In genomic region chr6:21922086-21922485, GRCh38 we compare ENCODE assay signal across 24 cellular contexts.
A peak's percentile ranks its signal among the peaks of the same experiment; 100 is the strongest.
DNase-seq lines count a peak whose midpoint lies in the region; ATAC-seq and TF ChIP-seq lines count a peak whose summit lies in the region.
"Had no signal": no experiment of that assay in that cellular context is flagged by ENCODE, and none has a peak within 500 bp of the region (broad histone marks: within the 10 kb centered on the region; RNA-seq: fewer than 3 reads in every experiment).

No MANE protein-coding gene starts in this region.

- H3K4me1 ChIP-seq in PC-3 (ENCODE audit: insufficient read depth, low read length) (peaks cover 10% of the 10 kb centered on the region), stomach (peaks cover 0 to 5% (median 0%) of the 10 kb centered on the region in 4 donors)
- H3K4me1 ChIP-seq: transverse colon had no signal

- no peak overlapping the region for H3K4me2 ChIP-seq in PC-3 (ENCODE audit: low read length)

- no peak for TF ChIP-seq EP300 in stomach (IDR thresholded peaks at IDR 0.05)

- H3K36me3 ChIP-seq in PC-3 (ENCODE audit: low read depth, low read length) (no peaks in the 10 kb centered on the region), stomach (no peaks in the 10 kb centered on the region)
- H3K36me3 ChIP-seq: transverse colon had no signal

- 0 out of 2 replicates have a peak overlapping the region, but pooled peaks have one; percentile 25 for H2AFZ ChIP-seq in PC-3 (ENCODE audit: low read length)

- no peaks in the 10 kb centered on the region for H4K20me1 ChIP-seq in PC-3 (ENCODE audit: low read length)

- CTCF ChIA-PET in PC-3 (lab: Charles Lee): no interaction called here

- H3F3A ChIP-seq in PC-3 (ENCODE audit: low read length, unreplicated experiment): no peaks in the 10 kb centered on the region

- H3K4me1 Mint-ChIP-seq in progenitor cell of endocrine pancreas (ENCODE audit: low read depth): peaks cover 37% of the 10 kb centered on the region

- H3K27me3 Mint-ChIP-seq in progenitor cell of endocrine pancreas: no peaks in the 10 kb centered on the region
- H3K27me3 Mint-ChIP-seq: activated T-helper 17 cell treated with anti-CD3 and anti-CD28 coated beads, Interleukin-2, amount 50 U/mL, for 72 hours had no signal

- WGBS in stomach, 5 donors: 62 to 65% (median 63%) methylated on average over 2 of the region's 2 CpGs

- H3K27ac ChIP-seq in PC-3 (ENCODE audit: low read length) (no peak overlapping the region), stomach (no peak overlapping the region)
- H3K27ac ChIP-seq: dorsolateral prefrontal cortex, foreskin keratinocyte, RWPE1, transverse colon had no signal

- no peak overlapping the region for H3K9ac ChIP-seq in PC-3 (ENCODE audit: low read length)

- DNase-seq in GM03348 (ENCODE audit: low spot score) (peak; percentile 50), PC-3 (peak; percentile 35), glomerular visceral epithelial cell (ENCODE audit: extremely low spot score) (peak; percentile 78), progenitor cell of endocrine pancreas (ENCODE audit: low spot score, unreplicated experiment) (no peak), anterior cingulate cortex (lab: John Stamatoyannopoulos, UW) (no peak), middle frontal gyrus (ENCODE audit: extremely low spot score, low spot score) (no peak), stomach (no peak)
- DNase-seq: activated CD4-positive, alpha-beta T cell treated with anti-CD3 and anti-CD28 coated beads, Interleukin-2, amount 50 U/mL, for 48 hours; dorsolateral prefrontal cortex; GDM1; Karpas-422; kidney; naive thymus-derived CD4-positive, alpha-beta T cell; NCI-H187 treated with DMSO at 0.1 percent for 48 hours; NCI-H748 treated with DMSO at 0.1 percent for 48 hours; retina; stimulated activated CD4-positive, alpha-beta T cell treated with anti-CD3 and anti-CD28 coated beads, Interleukin-1b, Interleukin-23, amount 100 ng/mL, for 48 hours; T-helper 9 cell; transverse colon had no signal

- no peak overlapping the region for H3K4me3 Mint-ChIP-seq in progenitor cell of endocrine pancreas (ENCODE audit: low read depth)
- H3K4me3 Mint-ChIP-seq: activated T-helper 17 cell treated with anti-CD3 and anti-CD28 coated beads, Interleukin-2, amount 50 U/mL, for 72 hours; CD14-positive monocyte; naive thymus-derived CD4-positive, alpha-beta T cell had no signal

- H3K36me3 Mint-ChIP-seq in progenitor cell of endocrine pancreas (ENCODE audit: insufficient read depth): peaks cover 9% of the 10 kb centered on the region
- H3K36me3 Mint-ChIP-seq: CD14-positive monocyte had no signal

- no peak for TF ChIP-seq POLR2A in stomach (IDR thresholded peaks at IDR 0.05)

- no peaks in the 10 kb centered on the region for H3K9me3 ChIP-seq in PC-3 (ENCODE audit: low read length)
- no peaks in the 10 kb centered on the region for H3K9me3 ChIP-seq in stomach
- H3K9me3 ChIP-seq: transverse colon had no signal

- no peaks in the 10 kb centered on the region for H3K79me2 ChIP-seq in PC-3 (ENCODE audit: low read length)

- POLR2A ChIA-PET in PC-3 (lab: Charles Lee; ENCODE audit: unreplicated experiment): interaction anchor here (0.7 kb wide), 1 partner anchor 15 kb away, joined by 3 read pairs; no protein-coding TSS in a partner anchor

- H3K27ac Mint-ChIP-seq in progenitor cell of endocrine pancreas: peak overlapping the region; percentile 85
- H3K27ac Mint-ChIP-seq: activated T-helper 17 cell treated with anti-CD3 and anti-CD28 coated beads, Interleukin-2, amount 50 U/mL, for 72 hours; CD14-positive monocyte; naive thymus-derived CD4-positive, alpha-beta T cell had no signal

- ATAC-seq in PC-3 (no peak), HG03354 (IDR thresholded peaks at IDR 0.05; ENCODE audit: poor library complexity, severe bottlenecking, unreplicated experiment) (no peak)
- ATAC-seq: activated T-helper 17 cell treated with anti-CD3 and anti-CD28 coated beads, Interleukin-2, amount 50 U/mL, for 72 hours; foreskin keratinocyte; naive thymus-derived CD4-positive, alpha-beta T cell had no signal

- H3K27me3 ChIP-seq in PC-3 (ENCODE audit: low read length): no peaks in the 10 kb centered on the region
- H3K27me3 ChIP-seq in stomach: no peaks in the 10 kb centered on the region
- H3K27me3 ChIP-seq: dorsolateral prefrontal cortex, foreskin keratinocyte, transverse colon had no signal

- H3K4me3 ChIP-seq in PC-3 (ENCODE audit: low read length) (no peak overlapping the region), stomach (no peak overlapping the region)
- H3K4me3 ChIP-seq: dorsolateral prefrontal cortex, transverse colon had no signal

- TF ChIP-seq CTCF in PC-3 (conservative IDR thresholded peaks at IDR 0.05; ENCODE audit: low read depth, low read length) (no peak), progenitor cell of endocrine pancreas (IDR thresholded peaks at IDR 0.05; ENCODE audit: unreplicated experiment) (no peak), stomach (IDR thresholded peaks at IDR 0.05) (no peak)

- intact Hi-C loops in PC-3 (cut with micrococcal nuclease): no loop called here
- intact Hi-C loops in stomach (cut with DNase I; ENCODE audit: low total_unique reads): no loop called here

- H3K9me3 Mint-ChIP-seq in progenitor cell of endocrine pancreas (ENCODE audit: low read depth): peaks cover 3% of the 10 kb centered on the region

- H3K9me2 ChIP-seq in PC-3 (replicated peaks; ENCODE audit: low read length): 0 out of 2 replicates have a peak, but pooled peaks cover 3% of the 10 kb centered on the region

- BruUV-seq in PC-3 (replicated peaks; lab: Mats Ljungman, UMichigan): no TSS peak

Comparison
In these comparisons a context has a peak if more than half of its experiments do, and no peak if none do; other contexts are left out.
1. DNase-seq: peak in GM03348 (single experiment), PC-3 (single experiment) and glomerular visceral epithelial cell (single experiment); none in progenitor cell of endocrine pancreas (single experiment), anterior cingulate cortex (0 of 58), middle frontal gyrus (single experiment) and stomach (single experiment).